ENCODE assay signal across 1 cellular context in genomic region chr1:30698401-30698981, GRCh38.
TF ChIP-seq lines count a peak whose summit lies in the region.

No MANE protein-coding gene starts in this region.

TF ChIP-seq in SK-N-SH, 30 proteins besides CTCF, POLR2A, EP300 and RAD21:
- no peak for TF ChIP-seq MXI1 (IDR thresholded peaks at IDR 0.05; ENCODE audit: low read depth, low read length)
- no peak for TF ChIP-seq TEAD4 (IDR thresholded peaks at IDR 0.05; ENCODE audit: borderline replicate concordance, insufficient read depth)
- TF ChIP-seq NFIC (IDR thresholded peaks at IDR 0.05; ENCODE audit: borderline replicate concordance): no peak
- TF ChIP-seq PBX3 (IDR thresholded peaks at IDR 0.05): no peak
- TF ChIP-seq REST (IDR thresholded peaks at IDR 0.05; ENCODE audit: low read depth, low read length): no peak
- TF ChIP-seq TCF12 (IDR thresholded peaks at IDR 0.05): no peak
- TF ChIP-seq MEF2A (IDR thresholded peaks at IDR 0.05; ENCODE audit: borderline replicate concordance, low read depth): no peak
- TF ChIP-seq EZH2phosphoT487 (IDR thresholded peaks at IDR 0.05; ENCODE audit: borderline replicate concordance, low read depth): no peak
